1 cellular context compared by ENCODE assay signal in genomic region chr12:67648306-67649164, GRCh38.
TF ChIP-seq lines count a peak whose summit lies in the region.

Gene DYRK2 (plus strand): TSS chr12:67648745. CDS start chr12:67649134, 389 bp downstream.

TF ChIP-seq in HepG2, 621 proteins besides CTCF, POLR2A, EP300 and RAD21 (continued from another document and continues in another):
- TF ChIP-seq, protein P1, sequence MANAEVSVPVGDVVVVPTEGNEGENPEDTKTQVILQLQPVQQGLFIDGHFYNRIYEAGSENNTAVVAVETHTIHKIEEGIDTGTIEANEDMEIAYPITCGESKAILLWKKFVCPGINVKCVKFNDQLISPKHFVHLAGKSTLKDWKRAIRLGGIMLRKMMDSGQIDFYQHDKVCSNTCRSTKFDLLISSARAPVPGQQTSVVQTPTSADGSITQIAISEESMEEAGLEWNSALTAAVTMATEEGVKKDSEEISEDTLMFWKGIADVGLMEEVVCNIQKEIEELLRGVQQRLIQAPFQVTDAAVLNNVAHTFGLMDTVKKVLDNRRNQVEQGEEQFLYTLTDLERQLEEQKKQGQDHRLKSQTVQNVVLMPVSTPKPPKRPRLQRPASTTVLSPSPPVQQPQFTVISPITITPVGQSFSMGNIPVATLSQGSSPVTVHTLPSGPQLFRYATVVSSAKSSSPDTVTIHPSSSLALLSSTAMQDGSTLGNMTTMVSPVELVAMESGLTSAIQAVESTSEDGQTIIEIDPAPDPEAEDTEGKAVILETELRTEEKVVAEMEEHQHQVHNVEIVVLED (CRISPR knock-in tag; IDR thresholded peaks at IDR 0.05; ENCODE audit: borderline replicate concordance), result no peak
- no peak for TF ChIP-seq TCF12 (IDR thresholded peaks at IDR 0.05)
- 0 out of 2 replicates have a peak, but pooled peaks have one; percentile 22 for TF ChIP-seq TCF12 (CRISPR knock-in tag; IDR thresholded peaks at IDR 0.05)
- no peak for TF ChIP-seq NAIF1 (CRISPR knock-in tag; IDR thresholded peaks at IDR 0.05; ENCODE audit: borderline replicate concordance)
- TF ChIP-seq ZNF292 (CRISPR knock-in tag; IDR thresholded peaks at IDR 0.05; ENCODE audit: borderline replicate concordance, low read depth), result no peak
- TF ChIP-seq GLI4 (CRISPR knock-in tag; IDR thresholded peaks at IDR 0.05; ENCODE audit: borderline replicate concordance), result no peak
- no peak for TF ChIP-seq MLXIP (CRISPR knock-in tag; IDR thresholded peaks at IDR 0.05; ENCODE audit: borderline replicate concordance)
- TF ChIP-seq RBM39 (IDR thresholded peaks at IDR 0.05; ENCODE audit: low read depth, low read length, poor library complexity, severe bottlenecking), result no peak
- TF ChIP-seq, protein P2, sequence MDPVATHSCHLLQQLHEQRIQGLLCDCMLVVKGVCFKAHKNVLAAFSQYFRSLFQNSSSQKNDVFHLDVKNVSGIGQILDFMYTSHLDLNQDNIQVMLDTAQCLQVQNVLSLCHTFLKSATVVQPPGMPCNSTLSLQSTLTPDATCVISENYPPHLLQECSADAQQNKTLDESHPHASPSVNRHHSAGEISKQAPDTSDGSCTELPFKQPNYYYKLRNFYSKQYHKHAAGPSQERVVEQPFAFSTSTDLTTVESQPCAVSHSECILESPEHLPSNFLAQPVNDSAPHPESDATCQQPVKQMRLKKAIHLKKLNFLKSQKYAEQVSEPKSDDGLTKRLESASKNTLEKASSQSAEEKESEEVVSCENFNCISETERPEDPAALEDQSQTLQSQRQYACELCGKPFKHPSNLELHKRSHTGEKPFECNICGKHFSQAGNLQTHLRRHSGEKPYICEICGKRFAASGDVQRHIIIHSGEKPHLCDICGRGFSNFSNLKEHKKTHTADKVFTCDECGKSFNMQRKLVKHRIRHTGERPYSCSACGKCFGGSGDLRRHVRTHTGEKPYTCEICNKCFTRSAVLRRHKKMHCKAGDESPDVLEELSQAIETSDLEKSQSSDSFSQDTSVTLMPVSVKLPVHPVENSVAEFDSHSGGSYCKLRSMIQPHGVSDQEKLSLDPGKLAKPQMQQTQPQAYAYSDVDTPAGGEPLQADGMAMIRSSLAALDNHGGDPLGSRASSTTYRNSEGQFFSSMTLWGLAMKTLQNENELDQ (CRISPR knock-in tag; IDR thresholded peaks at IDR 0.05; ENCODE audit: borderline replicate concordance), result no peak
- 0 out of 2 replicates have a peak, but pooled peaks have one; percentile 5 for TF ChIP-seq ZFP82 (CRISPR knock-in tag; IDR thresholded peaks at IDR 0.05; ENCODE audit: borderline replicate concordance)
- no peak for TF ChIP-seq NR3C1 (CRISPR knock-in tag; IDR thresholded peaks at IDR 0.05)
- TF ChIP-seq PAWR (CRISPR knock-in tag; IDR thresholded peaks at IDR 0.05; ENCODE audit: borderline replicate concordance), result no peak
- TF ChIP-seq CREB3 (CRISPR knock-in tag; IDR thresholded peaks at IDR 0.05), result no peak
- peak; percentile 75 for TF ChIP-seq SKI (IDR thresholded peaks at IDR 0.05; ENCODE audit: partially characterized antibody)
- TF ChIP-seq, protein P3, sequence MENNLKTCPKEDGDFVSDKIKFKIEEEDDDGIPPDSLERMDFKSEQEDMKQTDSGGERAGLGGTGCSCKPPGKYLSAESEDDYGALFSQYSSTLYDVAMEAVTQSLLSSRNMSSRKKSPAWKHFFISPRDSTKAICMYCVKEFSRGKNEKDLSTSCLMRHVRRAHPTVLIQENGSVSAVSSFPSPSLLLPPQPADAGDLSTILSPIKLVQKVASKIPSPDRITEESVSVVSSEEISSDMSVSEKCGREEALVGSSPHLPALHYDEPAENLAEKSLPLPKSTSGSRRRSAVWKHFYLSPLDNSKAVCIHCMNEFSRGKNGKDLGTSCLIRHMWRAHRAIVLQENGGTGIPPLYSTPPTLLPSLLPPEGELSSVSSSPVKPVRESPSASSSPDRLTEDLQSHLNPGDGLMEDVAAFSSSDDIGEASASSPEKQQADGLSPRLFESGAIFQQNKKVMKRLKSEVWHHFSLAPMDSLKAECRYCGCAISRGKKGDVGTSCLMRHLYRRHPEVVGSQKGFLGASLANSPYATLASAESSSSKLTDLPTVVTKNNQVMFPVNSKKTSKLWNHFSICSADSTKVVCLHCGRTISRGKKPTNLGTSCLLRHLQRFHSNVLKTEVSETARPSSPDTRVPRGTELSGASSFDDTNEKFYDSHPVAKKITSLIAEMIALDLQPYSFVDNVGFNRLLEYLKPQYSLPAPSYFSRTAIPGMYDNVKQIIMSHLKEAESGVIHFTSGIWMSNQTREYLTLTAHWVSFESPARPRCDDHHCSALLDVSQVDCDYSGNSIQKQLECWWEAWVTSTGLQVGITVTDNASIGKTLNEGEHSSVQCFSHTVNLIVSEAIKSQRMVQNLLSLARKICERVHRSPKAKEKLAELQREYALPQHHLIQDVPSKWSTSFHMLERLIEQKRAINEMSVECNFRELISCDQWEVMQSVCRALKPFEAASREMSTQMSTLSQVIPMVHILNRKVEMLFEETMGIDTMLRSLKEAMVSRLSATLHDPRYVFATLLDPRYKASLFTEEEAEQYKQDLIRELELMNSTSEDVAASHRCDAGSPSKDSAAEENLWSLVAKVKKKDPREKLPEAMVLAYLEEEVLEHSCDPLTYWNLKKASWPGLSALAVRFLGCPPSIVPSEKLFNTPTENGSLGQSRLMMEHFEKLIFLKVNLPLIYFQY (CRISPR knock-in tag; IDR thresholded peaks at IDR 0.05; ENCODE audit: borderline replicate concordance), result no peak
- no peak for TF ChIP-seq ZNF639 (CRISPR knock-in tag; conservative IDR thresholded peaks at IDR 0.05)
- TF ChIP-seq ZNF556 (CRISPR knock-in tag; IDR thresholded peaks at IDR 0.05; ENCODE audit: borderline replicate concordance), result no peak
- no peak for TF ChIP-seq NFKBIZ (CRISPR knock-in tag; IDR thresholded peaks at IDR 0.05)
- no peak for TF ChIP-seq ZKSCAN8 (CRISPR knock-in tag; IDR thresholded peaks at IDR 0.05; ENCODE audit: borderline replicate concordance)
- TF ChIP-seq TBX3 (IDR thresholded peaks at IDR 0.05; ENCODE audit: borderline replicate concordance), result no peak
- TF ChIP-seq FOSL1 (CRISPR knock-in tag; IDR thresholded peaks at IDR 0.05; ENCODE audit: borderline replicate concordance), result no peak
- no peak for TF ChIP-seq ELF4 (CRISPR knock-in tag; IDR thresholded peaks at IDR 0.05; ENCODE audit: borderline replicate concordance)
- no peak for TF ChIP-seq SNRNP70 (IDR thresholded peaks at IDR 0.05; ENCODE audit: low read depth, low read length)
- no peak for TF ChIP-seq MZF1 (CRISPR knock-in tag; IDR thresholded peaks at IDR 0.05; ENCODE audit: borderline replicate concordance)
- no peak for TF ChIP-seq HHEX (CRISPR knock-in tag; IDR thresholded peaks at IDR 0.05)
- TF ChIP-seq PHF21A (CRISPR knock-in tag; IDR thresholded peaks at IDR 0.05), result no peak
- TF ChIP-seq CCAR2 (optimal IDR thresholded peaks at IDR 0.05; ENCODE audit: low read depth, low read length), result no peak
- no peak for TF ChIP-seq IRF2 (CRISPR knock-in tag; IDR thresholded peaks at IDR 0.05)
- no peak for TF ChIP-seq ERF (CRISPR knock-in tag; IDR thresholded peaks at IDR 0.05)
- no peak for TF ChIP-seq ZSCAN9 (CRISPR knock-in tag; IDR thresholded peaks at IDR 0.05; ENCODE audit: borderline replicate concordance)
- TF ChIP-seq FLYWCH1 (CRISPR knock-in tag; IDR thresholded peaks at IDR 0.05), result no peak
- TF ChIP-seq SP4 (CRISPR knock-in tag; IDR thresholded peaks at IDR 0.05), result 0 out of 2 replicates have a peak, but pooled peaks have one; percentile 45
- no peak for TF ChIP-seq NFATC3 (CRISPR knock-in tag; IDR thresholded peaks at IDR 0.05)
- no peak for TF ChIP-seq ZNF121 (CRISPR knock-in tag; IDR thresholded peaks at IDR 0.05)
- no peak for TF ChIP-seq STAG1 (CRISPR knock-in tag; IDR thresholded peaks at IDR 0.05)
- no peak for TF ChIP-seq TBP (CRISPR knock-in tag; IDR thresholded peaks at IDR 0.05)
- TF ChIP-seq ZNF280B (CRISPR knock-in tag; IDR thresholded peaks at IDR 0.05; ENCODE audit: borderline replicate concordance), result 0 out of 2 replicates have a peak, but pooled peaks have one; percentile 20
- TF ChIP-seq CCDC6 (CRISPR knock-in tag; IDR thresholded peaks at IDR 0.05), result 0 out of 2 replicates have a peak, but pooled peaks have one; percentile 42
- TF ChIP-seq HOXA7 (CRISPR knock-in tag; IDR thresholded peaks at IDR 0.05), result no peak
- TF ChIP-seq, protein P4, sequence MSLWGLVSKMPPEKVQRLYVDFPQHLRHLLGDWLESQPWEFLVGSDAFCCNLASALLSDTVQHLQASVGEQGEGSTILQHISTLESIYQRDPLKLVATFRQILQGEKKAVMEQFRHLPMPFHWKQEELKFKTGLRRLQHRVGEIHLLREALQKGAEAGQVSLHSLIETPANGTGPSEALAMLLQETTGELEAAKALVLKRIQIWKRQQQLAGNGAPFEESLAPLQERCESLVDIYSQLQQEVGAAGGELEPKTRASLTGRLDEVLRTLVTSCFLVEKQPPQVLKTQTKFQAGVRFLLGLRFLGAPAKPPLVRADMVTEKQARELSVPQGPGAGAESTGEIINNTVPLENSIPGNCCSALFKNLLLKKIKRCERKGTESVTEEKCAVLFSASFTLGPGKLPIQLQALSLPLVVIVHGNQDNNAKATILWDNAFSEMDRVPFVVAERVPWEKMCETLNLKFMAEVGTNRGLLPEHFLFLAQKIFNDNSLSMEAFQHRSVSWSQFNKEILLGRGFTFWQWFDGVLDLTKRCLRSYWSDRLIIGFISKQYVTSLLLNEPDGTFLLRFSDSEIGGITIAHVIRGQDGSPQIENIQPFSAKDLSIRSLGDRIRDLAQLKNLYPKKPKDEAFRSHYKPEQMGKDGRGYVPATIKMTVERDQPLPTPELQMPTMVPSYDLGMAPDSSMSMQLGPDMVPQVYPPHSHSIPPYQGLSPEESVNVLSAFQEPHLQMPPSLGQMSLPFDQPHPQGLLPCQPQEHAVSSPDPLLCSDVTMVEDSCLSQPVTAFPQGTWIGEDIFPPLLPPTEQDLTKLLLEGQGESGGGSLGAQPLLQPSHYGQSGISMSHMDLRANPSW (CRISPR knock-in tag; IDR thresholded peaks at IDR 0.05; ENCODE audit: borderline replicate concordance), result no peak
- TF ChIP-seq ZNF350 (CRISPR knock-in tag; IDR thresholded peaks at IDR 0.05; ENCODE audit: borderline replicate concordance, low read depth), result no peak
- no peak for TF ChIP-seq DNMT3B (CRISPR knock-in tag; conservative IDR thresholded peaks at IDR 0.05)
- 0 out of 2 replicates have a peak, but pooled peaks have one; percentile 16 for TF ChIP-seq ARNT2 (CRISPR knock-in tag; IDR thresholded peaks at IDR 0.05; ENCODE audit: low read depth)
- TF ChIP-seq, protein P5, sequence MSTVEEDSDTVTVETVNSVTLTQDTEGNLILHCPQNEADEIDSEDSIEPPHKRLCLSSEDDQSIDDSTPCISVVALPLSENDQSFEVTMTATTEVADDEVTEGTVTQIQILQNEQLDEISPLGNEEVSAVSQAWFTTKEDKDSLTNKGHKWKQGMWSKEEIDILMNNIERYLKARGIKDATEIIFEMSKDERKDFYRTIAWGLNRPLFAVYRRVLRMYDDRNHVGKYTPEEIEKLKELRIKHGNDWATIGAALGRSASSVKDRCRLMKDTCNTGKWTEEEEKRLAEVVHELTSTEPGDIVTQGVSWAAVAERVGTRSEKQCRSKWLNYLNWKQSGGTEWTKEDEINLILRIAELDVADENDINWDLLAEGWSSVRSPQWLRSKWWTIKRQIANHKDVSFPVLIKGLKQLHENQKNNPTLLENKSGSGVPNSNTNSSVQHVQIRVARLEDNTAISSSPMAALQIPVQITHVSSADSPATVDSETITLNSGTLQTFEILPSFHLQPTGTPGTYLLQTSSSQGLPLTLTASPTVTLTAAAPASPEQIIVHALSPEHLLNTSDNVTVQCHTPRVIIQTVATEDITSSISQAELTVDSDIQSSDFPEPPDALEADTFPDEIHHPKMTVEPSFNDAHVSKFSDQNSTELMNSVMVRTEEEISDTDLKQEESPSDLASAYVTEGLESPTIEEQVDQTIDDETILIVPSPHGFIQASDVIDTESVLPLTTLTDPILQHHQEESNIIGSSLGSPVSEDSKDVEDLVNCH (CRISPR knock-in tag; IDR thresholded peaks at IDR 0.05), result no peak
- TF ChIP-seq ATF7 (IDR thresholded peaks at IDR 0.05), result no peak
- TF ChIP-seq ATF7 (CRISPR knock-in tag; IDR thresholded peaks at IDR 0.05), result no peak
